In the genomic region with DNA sequence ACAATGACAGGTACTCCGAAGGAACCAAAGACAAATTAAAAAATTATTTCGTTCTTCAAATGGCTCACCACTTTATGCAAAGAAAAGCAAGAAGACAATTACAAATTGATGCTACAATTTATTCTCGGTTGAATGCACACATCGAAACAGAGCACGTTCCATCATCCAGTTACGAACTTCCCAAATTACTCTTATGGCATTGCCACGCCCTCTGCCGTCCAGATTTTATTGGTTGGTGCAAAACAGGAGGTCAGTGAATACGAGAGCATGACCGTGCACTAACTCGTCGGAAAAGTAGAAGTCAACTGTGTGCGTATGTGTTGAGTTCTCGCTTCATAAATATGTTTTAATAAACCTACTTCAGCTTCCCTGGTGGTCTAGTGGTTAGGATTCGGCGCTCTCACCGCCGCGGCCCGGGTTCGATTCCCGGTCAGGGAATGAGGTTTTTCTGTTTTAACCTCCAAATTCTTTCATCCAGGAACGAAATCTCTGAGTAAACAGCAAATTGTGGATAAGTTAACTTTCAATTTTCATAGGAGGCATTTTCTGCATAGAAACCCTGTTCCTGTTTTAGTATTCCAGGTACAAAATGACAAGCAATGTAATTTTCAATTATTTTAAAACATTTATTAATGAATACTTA, we compare ENCODE assay signal across 8 cellular contexts. TPM values are rescaled to one million over a fixed set of nuclear protein-coding genes. Genes with fewer than 3 reads are reported as not detected.
DNase-seq lines count a peak whose midpoint lies in the region; ATAC-seq lines count a peak whose summit lies in the region.

No MANE protein-coding gene starts in this region.

- peak overlapping the region; percentile 90 for H3K27ac Mint-ChIP-seq in activated CD4-positive, alpha-beta T cell treated with anti-CD3 and anti-CD28 coated beads, Interleukin-2, amount 10 ng/mL, durations not matched to agents 7 days and 5 days
- H3K27ac Mint-ChIP-seq in dendritic cell treated with granulocyte-macrophage colony-stimulating factor and Interleukin-4, amounts not matched to agents 40 ng/mL and 50 ng/mL, for 4 days, result peak overlapping the region; percentile 59

- ATAC-seq in GM18502 (IDR thresholded peaks at IDR 0.05; ENCODE audit: poor library complexity, unreplicated experiment) (peak; percentile 40), HG03175 (IDR thresholded peaks at IDR 0.05; ENCODE audit: unreplicated experiment) (peak; percentile 41), left lobe of liver (peak; percentile 66)

- CTCF ChIA-PET in activated CD4-positive, alpha-beta T cell treated with anti-CD3 and anti-CD28 coated beads, Interleukin-2, amount 10 ng/mL, durations not matched to agents 7 days and 5 days (lab: Charles Lee), result interaction anchor here (1.3 to 3.6 kb wide), 3 partner anchors 20 to 144 kb away, joined by 4 to 17 read pairs (median 8); no protein-coding TSS in a partner anchor

- peak overlapping the region; percentile 85 for H3K4me3 Mint-ChIP-seq in activated CD4-positive, alpha-beta T cell treated with anti-CD3 and anti-CD28 coated beads, Interleukin-2, amount 10 ng/mL, durations not matched to agents 7 days and 5 days
- peak overlapping the region; percentile 76 for H3K4me3 Mint-ChIP-seq in dendritic cell treated with granulocyte-macrophage colony-stimulating factor and Interleukin-4, amounts not matched to agents 40 ng/mL and 50 ng/mL, for 4 days

- peaks cover 14% of the 10 kb centered on the region for H3K36me3 Mint-ChIP-seq in activated CD4-positive, alpha-beta T cell treated with anti-CD3 and anti-CD28 coated beads, Interleukin-2, amount 10 ng/mL, durations not matched to agents 7 days and 5 days (ENCODE audit: low read depth)
- no peaks in the 10 kb centered on the region for H3K36me3 Mint-ChIP-seq in dendritic cell treated with granulocyte-macrophage colony-stimulating factor and Interleukin-4, amounts not matched to agents 40 ng/mL and 50 ng/mL, for 4 days (ENCODE audit: low read depth)

- no peaks in the 10 kb centered on the region for H3K9me3 Mint-ChIP-seq in activated CD4-positive, alpha-beta T cell treated with anti-CD3 and anti-CD28 coated beads, Interleukin-2, amount 10 ng/mL, durations not matched to agents 7 days and 5 days
- no peaks in the 10 kb centered on the region for H3K9me3 Mint-ChIP-seq in dendritic cell treated with granulocyte-macrophage colony-stimulating factor and Interleukin-4, amounts not matched to agents 40 ng/mL and 50 ng/mL, for 4 days

- intact Hi-C loops in dendritic cell treated with granulocyte-macrophage colony-stimulating factor and Interleukin-4, amounts not matched to agents 40 ng/mL and 50 ng/mL, for 4 days (cut with micrococcal nuclease), result loop anchor here (1.0 to 10.0 kb wide), 6 partner anchors 35 to 145 kb away; partner anchors contain the start of gene TRIM27

- POLR2A ChIA-PET in activated CD4-positive, alpha-beta T cell treated with anti-CD3 and anti-CD28 coated beads, Interleukin-2, amount 10 ng/mL, durations not matched to agents 7 days and 5 days (lab: Charles Lee), result interaction anchor here (0.7 kb wide), 2 partner anchors 38 to 56 kb away, joined by 3 to 4 read pairs; no protein-coding TSS in a partner anchor

- peak; percentile 87 for DNase-seq in NCI-H510A treated with DMSO at 0.1 percent for 48 hours (lab: John Stamatoyannopoulos, UW)
- peak; percentile 60 for DNase-seq in activated CD4-positive, alpha-beta T cell treated with anti-CD3 and anti-CD28 coated beads, Interleukin-2, amount 10 ng/mL, durations not matched to agents 7 days and 5 days
- peak; percentile 82 for DNase-seq in left lobe of liver (ENCODE audit: low spot score)
- peak; percentile 73 for DNase-seq in stimulated activated CD4-positive, alpha-beta T cell treated with anti-CD3 and anti-CD28 coated beads, Interleukin-1b, Interleukin-23, amount 100 ng/mL, for 48 hours
- DNase-seq in 8988T, result no peak

- H3K4me1 Mint-ChIP-seq in activated CD4-positive, alpha-beta T cell treated with anti-CD3 and anti-CD28 coated beads, Interleukin-2, amount 10 ng/mL, durations not matched to agents 7 days and 5 days, result peaks cover 68% of the 10 kb centered on the region
- peaks cover 37% of the 10 kb centered on the region for H3K4me1 Mint-ChIP-seq in dendritic cell treated with granulocyte-macrophage colony-stimulating factor and Interleukin-4, amounts not matched to agents 40 ng/mL and 50 ng/mL, for 4 days (ENCODE audit: low read depth)

- peaks cover 53% of the 10 kb centered on the region for H3K27me3 Mint-ChIP-seq in activated CD4-positive, alpha-beta T cell treated with anti-CD3 and anti-CD28 coated beads, Interleukin-2, amount 10 ng/mL, durations not matched to agents 7 days and 5 days
- H3K27me3 Mint-ChIP-seq in dendritic cell treated with granulocyte-macrophage colony-stimulating factor and Interleukin-4, amounts not matched to agents 40 ng/mL and 50 ng/mL, for 4 days, result peaks cover 20% of the 10 kb centered on the region

RNA-seq across cellular contexts. Expression of gene ZNF311, which starts 23.2 kb away (rescaled TPM):
- under 1 TPM; 0.55 to 0.65 TPM for total RNA-seq in activated CD4-positive, alpha-beta T cell treated with anti-CD3 and anti-CD28 coated beads, Interleukin-2, amount 10 ng/mL, durations not matched to agents 7 days and 5 days
- 0.68 TPM for total RNA-seq in left lobe of liver

RNA-seq across cellular contexts. Expression of gene TRIM27, which starts 58.2 kb away (rescaled TPM):
- 10 to 100 TPM; 63.1 to 66.6 TPM for total RNA-seq in activated CD4-positive, alpha-beta T cell treated with anti-CD3 and anti-CD28 coated beads, Interleukin-2, amount 10 ng/mL, durations not matched to agents 7 days and 5 days
- total RNA-seq in left lobe of liver, result 34.3 TPM
